In the genomic region with DNA sequence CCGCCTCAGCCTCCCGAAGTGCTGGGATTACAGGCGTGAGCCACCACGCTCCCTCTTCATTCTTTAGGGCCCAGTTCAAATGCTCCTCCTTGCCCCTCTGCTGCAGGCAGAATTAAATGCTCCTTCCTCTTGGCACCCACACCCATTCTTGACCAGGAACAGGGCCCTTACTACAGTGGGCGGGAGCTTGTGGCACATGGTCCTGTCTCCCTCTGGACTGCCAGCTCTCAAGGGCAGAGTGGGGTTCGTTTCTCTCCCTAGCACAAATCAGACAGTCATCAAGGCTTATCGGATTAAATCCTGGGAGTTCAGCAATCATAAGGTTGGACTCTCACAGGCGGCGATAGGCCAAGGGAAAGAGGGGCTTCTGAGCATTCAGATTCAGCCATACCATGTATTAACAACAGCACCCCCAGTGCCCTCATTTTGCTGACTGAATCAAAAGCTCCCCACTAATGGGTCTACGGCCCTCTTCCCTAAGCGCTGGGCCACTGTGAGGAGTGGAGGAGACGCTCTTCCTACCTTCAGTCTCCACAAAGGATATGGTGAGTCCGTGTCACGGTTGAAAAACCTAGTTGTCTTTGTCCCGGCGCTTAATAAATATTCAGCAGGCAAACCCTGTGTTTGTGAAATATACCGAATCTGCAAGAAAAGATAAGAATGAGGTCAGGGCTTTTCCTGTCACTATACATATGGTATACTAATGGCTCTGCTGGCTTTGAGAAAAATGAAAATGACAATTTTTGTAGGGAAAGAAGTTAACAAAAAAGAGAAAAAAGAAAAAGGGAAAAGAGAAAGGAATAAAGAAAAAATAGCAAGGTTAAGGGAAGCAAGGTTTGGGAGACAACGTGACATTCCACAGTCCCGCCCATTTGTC, we compare ENCODE assay signal across 25 cellular contexts.
A peak's percentile ranks its signal among the peaks of the same experiment; 100 is the strongest.
DNase-seq lines count a peak whose midpoint lies in the region; ATAC-seq and TF ChIP-seq lines count a peak whose summit lies in the region.
"Had no signal": no experiment of that assay in that cellular context is flagged by ENCODE, and none has a peak within 500 bp of the region (broad histone marks: within the 10 kb centered on the region; RNA-seq: fewer than 3 reads in every experiment).

No MANE protein-coding gene starts in this region.

- no peaks in the 10 kb centered on the region for H3K79me2 ChIP-seq in DND-41 (ENCODE audit: insufficient read depth, low read length)

- no peaks in the 10 kb centered on the region for H3K27me3 Mint-ChIP-seq in T-helper 2 cell treated with Interferon-gamma antibody and Interleukin-4, amounts not matched to agents 5 μg/mL and 100 μg/mL, for 36 hours (ENCODE audit: low read depth)
- no peaks in the 10 kb centered on the region for H3K27me3 Mint-ChIP-seq in activated T-helper 1 cell treated with anti-CD3 and anti-CD28 coated beads, Interleukin-12 subunit alpha, Interleukin-12 subunit beta, Interleukin-2, Interleukin-4 antibody, amounts not matched to agents 30 ng/mL and 10 ng/mL and 1 ng/mL, durations not matched to agents 14 hours and 24 hours and 36 hours (ENCODE audit: insufficient read depth)
- no peaks in the 10 kb centered on the region for H3K27me3 Mint-ChIP-seq in natural killer cell (ENCODE audit: low read depth in 2 of 2)
- H3K27me3 Mint-ChIP-seq: naive B cell had no signal

- H3K9me3 ChIP-seq in DND-41 (ENCODE audit: insufficient read depth, low read length, severe bottlenecking): no peaks in the 10 kb centered on the region
- H3K9me3 ChIP-seq: uterus had no signal

- H3K4me1 ChIP-seq in DND-41 (ENCODE audit: insufficient read depth, low read length) (peaks cover 48% of the 10 kb centered on the region), foreskin keratinocyte (no peaks in the 10 kb centered on the region)
- H3K4me1 ChIP-seq: uterus had no signal

- no peaks in the 10 kb centered on the region for H4K20me1 ChIP-seq in DND-41 (ENCODE audit: insufficient read depth, low read length)

- peaks cover 18% of the 10 kb centered on the region for H3K36me3 ChIP-seq in DND-41 (ENCODE audit: insufficient read depth, low read length)
- H3K36me3 ChIP-seq: uterus had no signal

- 0 out of 2 replicates have a peak overlapping the region, but pooled peaks have one; percentile 21 for H3K27ac ChIP-seq in DND-41 (ENCODE audit: low read length)
- no peak overlapping the region for H3K27ac ChIP-seq in foreskin keratinocyte
- H3K27ac ChIP-seq: brain microvascular endothelial cell, uterus had no signal

- intact Hi-C loops in activated T-helper 1 cell treated with anti-CD3 and anti-CD28 coated beads, Interleukin-12 subunit alpha, Interleukin-12 subunit beta, Interleukin-2, Interleukin-4 antibody, amounts not matched to agents 30 ng/mL and 10 ng/mL and 1 ng/mL, durations not matched to agents 14 hours and 24 hours and 36 hours (cut with micrococcal nuclease): no loop called here
- intact Hi-C loops in natural killer cell (cut with micrococcal nuclease): no loop called here

- H3K4me3 ChIP-seq in DND-41 (ENCODE audit: low read depth in 1 of 2, low read length in 2 of 2): no peak overlapping the region
- H3K4me3 ChIP-seq: uterus had no signal

- no peak for DNase-seq in T-helper 2 cell treated with Interferon-gamma antibody and Interleukin-4, amounts not matched to agents 5 μg/mL and 100 μg/mL, for 36 hours (ENCODE audit: low spot score)
- DNase-seq in T-helper 2 cell (no peak), DND-41 (no peak), natural killer cell (no peak), foreskin keratinocyte (no peak), Ammon's horn (ENCODE audit: low spot score) (no peak)
- no peak for DNase-seq in activated T-helper 1 cell treated with anti-CD3 and anti-CD28 coated beads, Interleukin-12 subunit alpha, Interleukin-12 subunit beta, Interleukin-2, Interleukin-4 antibody, amounts not matched to agents 30 ng/mL and 10 ng/mL and 1 ng/mL, durations not matched to agents 14 hours and 24 hours and 36 hours (ENCODE audit: low spot score)
- DNase-seq: 8988T; brain microvascular endothelial cell; C1 segment of cervical spinal cord; dermis blood vessel endothelial cell; DMS79; kidney glomerular epithelial cell; mesenchymal stem cell; naive B cell; NCI-H146; NCI-H69; OCI-M1; SHP77; stimulated activated CD4-positive, alpha-beta T cell treated with anti-CD3 and anti-CD28 coated beads, Interleukin-4, amount 100 ng/mL, for 1 hour; uterus had no signal

- H2AFZ ChIP-seq in DND-41 (ENCODE audit: low read depth, low read length): no peak overlapping the region

- no peak overlapping the region for H3K9ac ChIP-seq in DND-41 (ENCODE audit: low read depth, low read length)

- no peak for TF ChIP-seq CTCF in DND-41 (IDR thresholded peaks at IDR 0.05; ENCODE audit: borderline replicate concordance, extremely low read depth, low read length, poor library complexity, severe bottlenecking)
- TF ChIP-seq CTCF in natural killer cell (IDR thresholded peaks at IDR 0.05): no peak
- no peak for TF ChIP-seq CTCF in foreskin keratinocyte (conservative IDR thresholded peaks at IDR 0.05)

- H3K4me3 Mint-ChIP-seq in T-helper 2 cell treated with Interferon-gamma antibody and Interleukin-4, amounts not matched to agents 5 μg/mL and 100 μg/mL, for 36 hours: peak overlapping the region; percentile 51
- no peak overlapping the region for H3K4me3 Mint-ChIP-seq in activated T-helper 1 cell treated with anti-CD3 and anti-CD28 coated beads, Interleukin-12 subunit alpha, Interleukin-12 subunit beta, Interleukin-2, Interleukin-4 antibody, amounts not matched to agents 30 ng/mL and 10 ng/mL and 1 ng/mL, durations not matched to agents 14 hours and 24 hours and 36 hours
- no peak overlapping the region for H3K4me3 Mint-ChIP-seq in natural killer cell
- H3K4me3 Mint-ChIP-seq: naive B cell had no signal

- no peak for ATAC-seq in DND-41 (ENCODE audit: insufficient read depth, low read depth)
- ATAC-seq in natural killer cell: no peak
- ATAC-seq in HG03196 (IDR thresholded peaks at IDR 0.05; ENCODE audit: unreplicated experiment): no peak
- ATAC-seq in foreskin keratinocyte: no peak
- ATAC-seq: activated CD4-positive, CD25-positive, alpha-beta regulatory T cell treated with anti-CD3 and anti-CD28 coated beads, Interleukin-2, amount 50 U/mL, for 24 hours; HCT116; HepG2 had no signal

- peak overlapping the region; percentile 71 for H3K27ac Mint-ChIP-seq in T-helper 2 cell treated with Interferon-gamma antibody and Interleukin-4, amounts not matched to agents 5 μg/mL and 100 μg/mL, for 36 hours
- peak overlapping the region; percentile 67 for H3K27ac Mint-ChIP-seq in activated T-helper 1 cell treated with anti-CD3 and anti-CD28 coated beads, Interleukin-12 subunit alpha, Interleukin-12 subunit beta, Interleukin-2, Interleukin-4 antibody, amounts not matched to agents 30 ng/mL and 10 ng/mL and 1 ng/mL, durations not matched to agents 14 hours and 24 hours and 36 hours
- peak overlapping the region; percentile 10 to 49 for H3K27ac Mint-ChIP-seq in natural killer cell

- peaks cover 60% of the 10 kb centered on the region for H3K4me1 Mint-ChIP-seq in T-helper 2 cell treated with Interferon-gamma antibody and Interleukin-4, amounts not matched to agents 5 μg/mL and 100 μg/mL, for 36 hours (ENCODE audit: low read depth)
- peaks cover 71% of the 10 kb centered on the region for H3K4me1 Mint-ChIP-seq in activated T-helper 1 cell treated with anti-CD3 and anti-CD28 coated beads, Interleukin-12 subunit alpha, Interleukin-12 subunit beta, Interleukin-2, Interleukin-4 antibody, amounts not matched to agents 30 ng/mL and 10 ng/mL and 1 ng/mL, durations not matched to agents 14 hours and 24 hours and 36 hours (ENCODE audit: low read depth)
- H3K4me1 Mint-ChIP-seq in natural killer cell: peaks cover 45 to 53% of the 10 kb centered on the region in 2 donors

- no peaks in the 10 kb centered on the region for H3K27me3 ChIP-seq in DND-41 (ENCODE audit: insufficient read depth, low read length, poor library complexity)
- no peaks in the 10 kb centered on the region for H3K27me3 ChIP-seq in foreskin keratinocyte
- H3K27me3 ChIP-seq: brain microvascular endothelial cell, uterus had no signal

- H3K4me2 ChIP-seq in DND-41 (ENCODE audit: insufficient read depth, low read length): no peak overlapping the region

- peaks cover 52% of the 10 kb centered on the region for H3K36me3 Mint-ChIP-seq in T-helper 2 cell treated with Interferon-gamma antibody and Interleukin-4, amounts not matched to agents 5 μg/mL and 100 μg/mL, for 36 hours (ENCODE audit: low read depth)
- H3K36me3 Mint-ChIP-seq in activated T-helper 1 cell treated with anti-CD3 and anti-CD28 coated beads, Interleukin-12 subunit alpha, Interleukin-12 subunit beta, Interleukin-2, Interleukin-4 antibody, amounts not matched to agents 30 ng/mL and 10 ng/mL and 1 ng/mL, durations not matched to agents 14 hours and 24 hours and 36 hours (ENCODE audit: low read depth): peaks cover 54% of the 10 kb centered on the region
- peaks cover 8% of the 10 kb centered on the region for H3K36me3 Mint-ChIP-seq in natural killer cell

- H3K9me3 Mint-ChIP-seq in T-helper 2 cell treated with Interferon-gamma antibody and Interleukin-4, amounts not matched to agents 5 μg/mL and 100 μg/mL, for 36 hours: no peaks in the 10 kb centered on the region
- no peaks in the 10 kb centered on the region for H3K9me3 Mint-ChIP-seq in activated T-helper 1 cell treated with anti-CD3 and anti-CD28 coated beads, Interleukin-12 subunit alpha, Interleukin-12 subunit beta, Interleukin-2, Interleukin-4 antibody, amounts not matched to agents 30 ng/mL and 10 ng/mL and 1 ng/mL, durations not matched to agents 14 hours and 24 hours and 36 hours
- no peaks in the 10 kb centered on the region for H3K9me3 Mint-ChIP-seq in natural killer cell
- H3K9me3 Mint-ChIP-seq: naive B cell had no signal
